Comparison of ENCODE assay signal across 8 cellular contexts in genomic region chr11:110092577-110093406, GRCh38. TPM values are rescaled to one million over a fixed set of nuclear protein-coding genes. Genes with fewer than 3 reads are reported as not detected.
DNase-seq lines count a peak whose midpoint lies in the region; ATAC-seq and TF ChIP-seq lines count a peak whose summit lies in the region.

TSS of gene ZC3H12C (plus strand) at chr11:110093392. CDS start at chr11:110093412, 20 bp downstream.

- peak within 1 kb of the TSS; percentile 94 for H2BK5ac ChIP-seq in trophoblast cell (ENCODE audit: low read depth, low read length, poor library complexity)

- peak within 1 kb of the TSS; percentile 98 for H3K4ac ChIP-seq in trophoblast cell (ENCODE audit: low read depth, low read length)

- H2AFZ ChIP-seq in trophoblast cell (ENCODE audit: insufficient read depth, low read length, poor library complexity): peak within 1 kb of the TSS; percentile 61

- H3K36me3 ChIP-seq in GM06990 (ENCODE audit: control insufficient read depth, insufficient read depth, low read length): no peaks in the 10 kb centered on the region
- no peaks in the 10 kb centered on the region for H3K36me3 ChIP-seq in left ventricle myocardium inferior
- H3K36me3 ChIP-seq in trophoblast cell (ENCODE audit: control insufficient read depth in 1 of 2, insufficient read depth in 2 of 2, low read length in 2 of 2): no peaks in the 10 kb centered on the region

- H3K9me3 ChIP-seq in left ventricle myocardium inferior (replicated peaks): no peaks in the 10 kb centered on the region
- no peaks in the 10 kb centered on the region for H3K9me3 ChIP-seq in trophoblast cell (ENCODE audit: insufficient read depth, low read depth, low read length)

- H3K18ac ChIP-seq in trophoblast cell (ENCODE audit: low read length): peak within 1 kb of the TSS; percentile 99

- peak within 1 kb of the TSS; percentile 79 for H2AK5ac ChIP-seq in trophoblast cell (ENCODE audit: low read length)

- H3K27me3 ChIP-seq in GM06990 (replicated peaks; ENCODE audit: control insufficient read depth, insufficient read depth, low read length): no peaks in the 10 kb centered on the region
- no peaks in the 10 kb centered on the region for H3K27me3 ChIP-seq in left ventricle myocardium inferior (ENCODE audit: low read depth)
- H3K27me3 ChIP-seq in trophoblast cell (ENCODE audit: insufficient read depth, low read length): no peaks in the 10 kb centered on the region

- intact Hi-C loops in left ventricle myocardium inferior (cut with micrococcal nuclease): no loop called here

- H3K9ac ChIP-seq in trophoblast cell (ENCODE audit: low read length): peak within 1 kb of the TSS; percentile 79

- TF ChIP-seq CTCF in GM06990 (IDR thresholded peaks at IDR 0.05; ENCODE audit: insufficient read depth, low read length, poor library complexity, severe bottlenecking) (peak; percentile 27), left ventricle myocardium inferior (IDR thresholded peaks at IDR 0.05; ENCODE audit: borderline replicate concordance) (peak; percentile 73)

- H2BK12ac ChIP-seq in trophoblast cell (ENCODE audit: low read length): peak within 1 kb of the TSS; percentile 89

- no CpG with 5 or more reads among the region's 106 CpGs for WGBS in trophoblast cell (ENCODE audit: extremely low coverage, insufficient coverage, insufficient read length)

- DNase-seq in GM06990 (ENCODE audit: extremely low read depth, insufficient read length) (peak; percentile 86), amniotic stem cell (lab: John Stamatoyannopoulos, UW) (peak; percentile 52), left ventricle myocardium inferior (peak; percentile 81), trophoblast cell (peak; percentile 66 to 83), activated gamma-delta T cell treated with Interleukin-2 at 50 U/mL for 16 hours (no peak)

- peaks cover 16% of the 10 kb centered on the region for H3K79me1 ChIP-seq in trophoblast cell (ENCODE audit: low read length)

- peak; percentile 41; the same call in 1 of the 2 replicates for TF ChIP-seq RAD21 in Ishikawa (IDR thresholded peaks at IDR 0.05; ENCODE audit: low read depth)

- H3K4me3 ChIP-seq in GM06990 (replicated peaks; ENCODE audit: low read depth, low read length) (peak within 1 kb of the TSS; percentile 90), left ventricle myocardium inferior (peak within 1 kb of the TSS; percentile 79), trophoblast cell (ENCODE audit: low read depth, low read length) (peak within 1 kb of the TSS; percentile 82)

- H3K4me1 ChIP-seq in left ventricle myocardium inferior: peaks cover 39% of the 10 kb centered on the region
- H3K4me1 ChIP-seq in trophoblast cell (ENCODE audit: control insufficient read depth in 1 of 2, insufficient read depth in 2 of 2, low read length in 2 of 2): peaks cover 3 to 5% of the 10 kb centered on the region in 2 experiments

- peak within 1 kb of the TSS; percentile 67 for H3K4me2 ChIP-seq in trophoblast cell (ENCODE audit: low read length)

- H3K23ac ChIP-seq in trophoblast cell (ENCODE audit: low read length): no peak within 1 kb of the TSS

- peak within 1 kb of the TSS; percentile 81 for H4K8ac ChIP-seq in trophoblast cell (ENCODE audit: low read depth, low read length)

- peak within 1 kb of the TSS; percentile 87 for H4K12ac ChIP-seq in trophoblast cell (ENCODE audit: low read depth, low read length)

- TF ChIP-seq EP300 in Ishikawa (IDR thresholded peaks at IDR 0.05; ENCODE audit: borderline replicate concordance): no peak

- H3K79me2 ChIP-seq in trophoblast cell (ENCODE audit: control insufficient read depth, insufficient read depth, low read length, poor library complexity): peaks cover 15% of the 10 kb centered on the region

- peak within 1 kb of the TSS; percentile 96 for H4K91ac ChIP-seq in trophoblast cell (ENCODE audit: low read depth, low read length)

- H2BK120ac ChIP-seq in trophoblast cell (ENCODE audit: insufficient read depth, low read length, poor library complexity): peak within 1 kb of the TSS; percentile 95

- peak within 1 kb of the TSS; percentile 95 for H3K27ac ChIP-seq in left ventricle myocardium inferior (replicated peaks)
- peak within 1 kb of the TSS; percentile 94 for H3K27ac ChIP-seq in trophoblast cell (ENCODE audit: low read depth, low read length)

- ATAC-seq in GM21737 (IDR thresholded peaks at IDR 0.05; ENCODE audit: unreplicated experiment): peak; percentile 62

- peak within 1 kb of the TSS; percentile 93 for H3K14ac ChIP-seq in trophoblast cell (ENCODE audit: low read length)

TF ChIP-seq in Ishikawa, 13 proteins besides CTCF, POLR2A, EP300 and RAD21 (continues in another document):
- TF ChIP-seq REST (IDR thresholded peaks at IDR 0.05; ENCODE audit: low read depth) (no peak), FOXM1 (IDR thresholded peaks at IDR 0.05; ENCODE audit: borderline replicate concordance, low read depth) (no peak), EGR1 (IDR thresholded peaks at IDR 0.05) (no peak), CREB1 (IDR thresholded peaks at IDR 0.05; ENCODE audit: low read depth) (no peak), YY1 (IDR thresholded peaks at IDR 0.05; ENCODE audit: low read depth) (0 out of 2 replicates have a peak, but pooled peaks have one; percentile 17), USF1 (IDR thresholded peaks at IDR 0.05) (no peak; the same call in 1 of the 2 replicates)

TF ChIP-seq in PFSK-1, 5 proteins besides CTCF, POLR2A, EP300 and RAD21:
- TF ChIP-seq TAF1 (IDR thresholded peaks at IDR 0.05; ENCODE audit: borderline replicate concordance, insufficient read depth, low read length) (peak; percentile 68; the same call in 1 of the 2 replicates), FOXP2 (optimal IDR thresholded peaks at IDR 0.05; ENCODE audit: borderline replicate concordance, extremely low read depth, extremely low read length, insufficient read depth) (peak; percentile 79), REST (IDR thresholded peaks at IDR 0.05; ENCODE audit: insufficient read depth in 1 of 2, low read depth in 2 of 2, low read length in 2 of 2) (0 out of 4 replicates have a peak, but pooled peaks of 1 of the 2 experiments have one; percentile 6), SIN3A (IDR thresholded peaks at IDR 0.05; ENCODE audit: borderline replicate concordance, insufficient read depth, low read length) (no peak), POLR2AphosphoS5 (IDR thresholded peaks at IDR 0.05; ENCODE audit: low read depth, low read length) (peak; percentile 68)

RNA-seq across cellular contexts. Expression of gene ZC3H12C, which starts in this region (rescaled TPM):
- polyA plus RNA-seq in PFSK-1 (2012; ENCODE audit: insufficient read length, low read depth): 3.0 TPM
- 16.8 TPM for total RNA-seq in left ventricle myocardium inferior
- 8.1 and 8.4 TPM in 2 replicates for polyA plus RNA-seq in trophoblast cell (2013)
